Comparison of ENCODE assay signal across 24 cellular contexts in the genomic region with DNA sequence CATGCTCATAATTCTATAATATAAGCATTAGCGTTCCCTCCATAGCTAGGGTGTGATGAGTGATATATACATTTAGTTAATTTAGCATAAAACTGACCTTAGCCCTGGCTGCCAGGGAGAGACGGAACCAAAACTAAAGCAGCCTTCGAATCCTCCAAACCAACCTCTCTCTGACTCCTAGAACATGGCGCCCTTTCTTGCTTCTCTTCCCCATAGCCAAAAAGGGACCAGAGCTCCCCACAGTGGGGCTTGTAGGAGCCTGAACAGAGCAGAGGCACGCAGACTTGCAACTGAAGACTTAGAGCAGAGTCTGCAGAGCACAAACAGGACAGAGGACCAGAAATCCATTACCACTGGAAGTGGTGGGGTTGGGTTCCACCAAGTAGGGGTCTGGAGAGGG.
"Had no signal": no experiment of that assay in that cellular context is flagged by ENCODE, and none has a peak within 500 bp of the region (broad histone marks: within the 10 kb centered on the region; RNA-seq: fewer than 3 reads in every experiment).

No MANE protein-coding gene starts in this region.

- H3K9me3 ChIP-seq: colonic mucosa, transverse colon had no signal

- H3K4me3 ChIP-seq: cardiac muscle cell, colonic mucosa, lung, transverse colon had no signal

- ATAC-seq: activated CD8-positive, alpha-beta memory T cell treated with anti-CD3 and anti-CD28 coated beads, Interleukin-2, amount 10 ng/mL, durations not matched to agents 7 days and 5 days; left colon; stimulated activated naive CD8-positive, alpha-beta T cell treated with anti-CD3 and anti-CD28 coated beads, Interleukin-15, Interleukin-2, amounts not matched to agents 100 U/mL and 50 U/mL, for 24 hours had no signal

- H3K27me3 ChIP-seq: cardiac muscle cell, colonic mucosa, transverse colon had no signal

- H3K36me3 ChIP-seq: cardiac muscle cell, colonic mucosa, transverse colon had no signal

- DNase-seq: activated B cell treated with CpG ODN at 0.5 μM for 24 hours; activated CD4-positive, alpha-beta memory T cell treated with anti-CD3 and anti-CD28 coated beads, Interleukin-2, amount 10 ng/mL, durations not matched to agents 7 days and 5 days; activated CD4-positive, alpha-beta T cell treated with anti-CD3 and anti-CD28 coated beads for 4 hours; activated CD8-positive, alpha-beta memory T cell treated with anti-CD3 and anti-CD28 coated beads, Interleukin-2, amount 10 ng/mL, durations not matched to agents 7 days and 5 days; activated naive CD4-positive, alpha-beta T cell treated with Interleukin-2 at 50 U/mL for 16 hours; activated naive CD8-positive, alpha-beta T cell treated with anti-CD3 and anti-CD28 coated beads, Interleukin-2, amount 10 ng/mL, durations not matched to agents 7 days and 5 days; amygdala; colonic mucosa; endodermal cell; foreskin melanocyte; glutamatergic neuron; hypothalamus; islet precursor cell; left colon; nephron progenitor cell; nucleus accumbens; retina; stimulated activated CD4-positive, alpha-beta T cell treated with anti-CD3 and anti-CD28 coated beads, Interleukin-2, amount 100 ng/mL, for 24 hours; stimulated activated naive CD8-positive, alpha-beta T cell treated with anti-CD3 and anti-CD28 coated beads, Interleukin-15, Interleukin-2, amounts not matched to agents 100 U/mL and 50 U/mL, for 24 hours; substantia nigra; transverse colon had no signal

- H3K27ac ChIP-seq: cardiac muscle cell, colonic mucosa, epithelial cell of prostate, transverse colon had no signal

- H3K4me1 ChIP-seq: colonic mucosa had no signal
